In genomic region chr7:151174246-151175046, GRCh38 we compare ENCODE assay signal across 11 cellular contexts. TPM values are rescaled to one million over a fixed set of nuclear protein-coding genes. Genes with fewer than 3 reads are reported as not detected.
DNase-seq lines count a peak whose midpoint lies in the region; ATAC-seq and TF ChIP-seq lines count a peak whose summit lies in the region.
"Had no signal": no experiment of that assay in that cellular context is flagged by ENCODE, and none has a peak within 500 bp of the region (broad histone marks: within the 10 kb centered on the region; RNA-seq: fewer than 3 reads in every experiment).

No MANE protein-coding gene starts in this region.

- WGBS in heart left ventricle, 4 donors: 51 to 69% (median 60%) methylated on average over 37 to 77 of the region's 77 CpGs
- WGBS in mesenchymal stem cell: 81% methylated on average over 77 of the region's 77 CpGs

- no peak overlapping the region for H3K23ac ChIP-seq in mesenchymal stem cell (ENCODE audit: low read length in 2 of 2)

- ATAC-seq in heart left ventricle (peak in 3 of 4 donors; percentile 42 to 68 (median 50)), upper lobe of right lung (peak; percentile 3), GM18873 (IDR thresholded peaks at IDR 0.05; ENCODE audit: low FRiP score, unreplicated experiment) (no peak)
- no peak for ATAC-seq in activated T-helper 17 cell treated with anti-CD3 and anti-CD28 coated beads, Interleukin-2, amount 50 U/mL, for 72 hours (replicated peaks)

- H3K36me3 ChIP-seq in heart left ventricle (peaks cover 0 to 2% (median 0%) of the 10 kb centered on the region in 9 donors), right atrium auricular region (no peaks in the 10 kb centered on the region), mesenchymal stem cell (ENCODE audit: control insufficient read depth in 1 of 2, insufficient read depth in 2 of 2, low read depth in 1 of 2, low read length in 2 of 2) (no peaks in the 10 kb centered on the region), upper lobe of right lung (no peaks in the 10 kb centered on the region)

- H4K8ac ChIP-seq in mesenchymal stem cell (ENCODE audit: low read length): no peak overlapping the region

- no peak overlapping the region for H3K4ac ChIP-seq in mesenchymal stem cell (ENCODE audit: low read depth in 1 of 2, low read length in 2 of 2)

- H3K79me1 ChIP-seq in mesenchymal stem cell (replicated peaks; ENCODE audit: low read length, poor library complexity, severe bottlenecking): no peaks in the 10 kb centered on the region

- H3K9me3 Mint-ChIP-seq in activated T-helper 17 cell treated with anti-CD3 and anti-CD28 coated beads, Interleukin-2, amount 50 U/mL, for 72 hours: no peaks in the 10 kb centered on the region

- intact Hi-C loops in heart left ventricle (cut with DNase I): loop anchor here in 7 of 10 donors (5.0 to 10.0 kb wide), 5 partner anchors 58 to 280 kb away; partner anchors contain the start of gene CHPF2 (in 1 of the 7)
- intact Hi-C loops in upper lobe of right lung (cut with DNase I): no loop called here

- peaks cover 0 to 11% (median 0%) of the 10 kb centered on the region in 12 donors for H3K4me1 ChIP-seq in heart left ventricle
- H3K4me1 ChIP-seq in right atrium auricular region: no peaks in the 10 kb centered on the region
- H3K4me1 ChIP-seq in mesenchymal stem cell (ENCODE audit: control insufficient read depth, insufficient read depth, low read depth, low read length): no peaks in the 10 kb centered on the region
- no peaks in the 10 kb centered on the region for H3K4me1 ChIP-seq in upper lobe of right lung

- no peak overlapping the region for H3K9ac ChIP-seq in mesenchymal stem cell (ENCODE audit: low read length)
- H3K9ac ChIP-seq: parathyroid adenoma had no signal

- peaks cover 21% of the 10 kb centered on the region for H3K27me3 Mint-ChIP-seq in activated T-helper 17 cell treated with anti-CD3 and anti-CD28 coated beads, Interleukin-2, amount 50 U/mL, for 72 hours

- H3K18ac ChIP-seq in mesenchymal stem cell (ENCODE audit: low read depth in 1 of 2, low read length in 2 of 2): no peak overlapping the region

- DNase-seq in heart left ventricle (peak in 2 of 5 donors; percentile 39 to 66), right atrium auricular region (ENCODE audit: low spot score) (no peak), cardiac fibroblast (ENCODE audit: low read depth in 2 of 2) (peak; percentile 31 to 41), mesenchymal stem cell (peak; percentile 11), upper lobe of right lung (no peak), A172 (ENCODE audit: low spot score) (no peak)
- DNase-seq: NCI-H1105 had no signal

- peaks cover 7% of the 10 kb centered on the region for H3K4me1 Mint-ChIP-seq in activated T-helper 17 cell treated with anti-CD3 and anti-CD28 coated beads, Interleukin-2, amount 50 U/mL, for 72 hours

- peak overlapping the region; percentile 45 for H4K91ac ChIP-seq in mesenchymal stem cell (ENCODE audit: low read length)

- no peak overlapping the region for H3K4me3 Mint-ChIP-seq in activated T-helper 17 cell treated with anti-CD3 and anti-CD28 coated beads, Interleukin-2, amount 50 U/mL, for 72 hours

- peaks cover 0 to 37% (median 0%) of the 10 kb centered on the region in 9 donors for H3K27me3 ChIP-seq in heart left ventricle
- no peaks in the 10 kb centered on the region for H3K27me3 ChIP-seq in right atrium auricular region
- H3K27me3 ChIP-seq in mesenchymal stem cell (ENCODE audit: control insufficient read depth in 1 of 2, insufficient read depth in 1 of 2, low read length in 2 of 2): peaks cover 78 to 85% of the 10 kb centered on the region in 2 experiments
- H3K27me3 ChIP-seq in upper lobe of right lung: peaks cover 32% of the 10 kb centered on the region

- H2AFZ ChIP-seq in mesenchymal stem cell (ENCODE audit: low read depth, low read length): no peak overlapping the region
- H2AFZ ChIP-seq: parathyroid adenoma had no signal

- H3K4me3 ChIP-seq in heart left ventricle: no peak overlapping the region
- H3K4me3 ChIP-seq in right atrium auricular region: no peak overlapping the region
- H3K4me3 ChIP-seq in cardiac fibroblast (replicated peaks in 1 of 2; ENCODE audit: low read depth in 2 of 2, low read length in 2 of 2): no peak overlapping the region
- H3K4me3 ChIP-seq in mesenchymal stem cell (ENCODE audit: insufficient read depth in 1 of 2, low read depth in 1 of 2, low read length in 2 of 2): no peak overlapping the region
- H3K4me3 ChIP-seq in upper lobe of right lung: no peak overlapping the region

- no peak overlapping the region for H2BK5ac ChIP-seq in mesenchymal stem cell (ENCODE audit: low read depth, low read length, poor library complexity, severe bottlenecking)

- H3K27ac Mint-ChIP-seq in activated T-helper 17 cell treated with anti-CD3 and anti-CD28 coated beads, Interleukin-2, amount 50 U/mL, for 72 hours: no peak overlapping the region

- no peak overlapping the region for H3K4me2 ChIP-seq in mesenchymal stem cell (ENCODE audit: low read length, poor library complexity, severe bottlenecking)

- no peak overlapping the region for H2BK15ac ChIP-seq in mesenchymal stem cell (ENCODE audit: low read depth, poor library complexity, severe bottlenecking)

- H3K9me3 ChIP-seq in heart left ventricle (no peaks in the 10 kb centered on the region), right atrium auricular region (no peaks in the 10 kb centered on the region), mesenchymal stem cell (ENCODE audit: control insufficient read depth, low read length) (no peaks in the 10 kb centered on the region), upper lobe of right lung (no peaks in the 10 kb centered on the region)

- no peak overlapping the region for H3K14ac ChIP-seq in mesenchymal stem cell (ENCODE audit: low read length in 2 of 2)

- H3K36me3 Mint-ChIP-seq in activated T-helper 17 cell treated with anti-CD3 and anti-CD28 coated beads, Interleukin-2, amount 50 U/mL, for 72 hours (ENCODE audit: low read depth): no peaks in the 10 kb centered on the region

- H2BK12ac ChIP-seq in mesenchymal stem cell (ENCODE audit: low read length in 2 of 2): no peak overlapping the region

- H2BK120ac ChIP-seq in mesenchymal stem cell (ENCODE audit: low read depth, low read length): no peak overlapping the region

- H2AK5ac ChIP-seq in mesenchymal stem cell (ENCODE audit: low read length, severe bottlenecking): no peak overlapping the region

- TF ChIP-seq CTCF in heart left ventricle (IDR thresholded peaks at IDR 0.05): no peak
- TF ChIP-seq CTCF in right atrium auricular region (IDR thresholded peaks at IDR 0.05): no peak
- no peak for TF ChIP-seq CTCF in cardiac fibroblast (IDR thresholded peaks at IDR 0.05; ENCODE audit: low read depth, low read length)
- TF ChIP-seq CTCF in upper lobe of right lung (IDR thresholded peaks at IDR 0.05): no peak

- no peak for TF ChIP-seq POLR2A in heart left ventricle (IDR thresholded peaks at IDR 0.05)

- no peak overlapping the region for H3K27ac ChIP-seq in heart left ventricle
- no peak overlapping the region for H3K27ac ChIP-seq in right atrium auricular region
- no peak overlapping the region for H3K27ac ChIP-seq in mesenchymal stem cell (ENCODE audit: low read length, poor library complexity, severe bottlenecking)
- H3K27ac ChIP-seq in upper lobe of right lung: no peak overlapping the region
- H3K27ac ChIP-seq: C4-2B, parathyroid adenoma had no signal

RNA-seq across cellular contexts. Expression of gene GBX1, which starts 7.0 kb away (rescaled TPM):
- total RNA-seq in heart left ventricle: under 1 TPM in 5 of 9 donors, not detected in 4; 0.29 to 0.52 (median 0.36) TPM
- under 1 TPM in 1 of 2 donors, not detected in 1; 0.27 TPM for polyA plus RNA-seq in heart left ventricle
- not detected for total RNA-seq in right atrium auricular region
- not detected for polyA plus RNA-seq in mesenchymal stem cell (2013, experiment 1 of 2)
- polyA plus RNA-seq in mesenchymal stem cell (2013, experiment 2 of 2): not detected
- not detected for total RNA-seq in upper lobe of right lung
- total RNA-seq in A172 (2014; rRNA removed; shearing (Covaris generic)): 0.41 TPM in 1 of 2 replicates, not detected in the other
- 1 to 10 TPM in 1 of 2 donors, not detected in 1; 1.2 TPM for total RNA-seq in activated T-helper 17 cell treated with anti-CD3 and anti-CD28 coated beads, Interleukin-2, amount 50 U/mL, for 72 hours

RNA-seq across cellular contexts. Expression of gene ASB10, which starts 12.6 kb away (rescaled TPM):
- 10 to 100 TPM; 13.1 to 36.4 (median 25.5) TPM for total RNA-seq in heart left ventricle
- 10 to 100 TPM in 1 of 2 donors, 1 to 10 TPM in 1; 6.9 to 37.1 TPM for polyA plus RNA-seq in heart left ventricle
- 10 to 100 TPM in 1 of 2 donors, 1 to 10 TPM in 1; 4.0 to 11.6 TPM for total RNA-seq in right atrium auricular region
- polyA plus RNA-seq in mesenchymal stem cell (2013, experiment 1 of 2): not detected
- polyA plus RNA-seq in mesenchymal stem cell (2013, experiment 2 of 2): not detected
- total RNA-seq in upper lobe of right lung: not detected
- not detected in 2 replicates for total RNA-seq in A172 (2014; rRNA removed; shearing (Covaris generic))
- not detected for total RNA-seq in activated T-helper 17 cell treated with anti-CD3 and anti-CD28 coated beads, Interleukin-2, amount 50 U/mL, for 72 hours

RNA-seq across cellular contexts. Expression of gene H2BK1, which starts 35.8 kb away (rescaled TPM):
- total RNA-seq in heart left ventricle (not detected), right atrium auricular region (not detected), upper lobe of right lung (not detected)
- not detected for polyA plus RNA-seq in heart left ventricle
- not detected for polyA plus RNA-seq in mesenchymal stem cell (2013, experiment 1 of 2)
- polyA plus RNA-seq in mesenchymal stem cell (2013, experiment 2 of 2): not detected
- not detected in 2 replicates for total RNA-seq in A172 (2014; rRNA removed; shearing (Covaris generic))
- total RNA-seq in activated T-helper 17 cell treated with anti-CD3 and anti-CD28 coated beads, Interleukin-2, amount 50 U/mL, for 72 hours: 1 to 10 TPM in 1 of 2 donors, not detected in 1; 1.2 TPM

RNA-seq across cellular contexts. Expression of gene ABCF2, which starts 52.6 kb away (rescaled TPM):
- total RNA-seq in heart left ventricle (10 to 100 TPM; 23.7 to 48.8 (median 33.0) TPM), right atrium auricular region (10 to 100 TPM; 29.7 to 38.6 TPM), upper lobe of right lung (26.3 TPM)
- polyA plus RNA-seq in heart left ventricle: 10 to 100 TPM; 15.9 to 58.4 TPM
- polyA plus RNA-seq in mesenchymal stem cell (2013, experiment 1 of 2): 26.1 TPM
- 25.0 TPM for polyA plus RNA-seq in mesenchymal stem cell (2013, experiment 2 of 2)
- total RNA-seq in A172 (2014; rRNA removed; shearing (Covaris generic)): 55.6 and 65.6 TPM in 2 replicates
- total RNA-seq in activated T-helper 17 cell treated with anti-CD3 and anti-CD28 coated beads, Interleukin-2, amount 50 U/mL, for 72 hours: 10 to 100 TPM; 26.9 to 55.2 TPM

RNA-seq across cellular contexts. Expression of gene CHPF2, which starts 57.8 kb away (rescaled TPM):
- total RNA-seq in heart left ventricle: 10 to 100 TPM; 16.6 to 31.9 (median 18.3) TPM
- 10 to 100 TPM; 11.4 to 26.4 TPM for polyA plus RNA-seq in heart left ventricle
- total RNA-seq in right atrium auricular region: 10 to 100 TPM; 24.7 to 38.1 TPM
- 73.1 TPM for polyA plus RNA-seq in mesenchymal stem cell (2013, experiment 1 of 2)
- polyA plus RNA-seq in mesenchymal stem cell (2013, experiment 2 of 2): 72.6 TPM
- 37.2 TPM for total RNA-seq in upper lobe of right lung
- 36.5 and 37.8 TPM in 2 replicates for total RNA-seq in A172 (2014; rRNA removed; shearing (Covaris generic))
- total RNA-seq in activated T-helper 17 cell treated with anti-CD3 and anti-CD28 coated beads, Interleukin-2, amount 50 U/mL, for 72 hours: 10 to 100 TPM; 31.3 to 36.3 TPM

Comparison
In these comparisons a context has a peak if more than half of its experiments do, and no peak if none do; other contexts are left out.
1. ATAC-seq: peak in heart left ventricle (3 of 4) and upper lobe of right lung (single experiment); none in GM18873 (single experiment) and activated T-helper 17 cell treated with anti-CD3 and anti-CD28 coated beads, Interleukin-2, amount 50 U/mL, for 72 hours (single experiment).
2. DNase-seq: peak in cardiac fibroblast (2 of 2) and mesenchymal stem cell (single experiment); none in right atrium auricular region (single experiment), upper lobe of right lung (single experiment) and A172 (single experiment).